Comparison of ENCODE assay signal across 8 cellular contexts in the genomic region with DNA sequence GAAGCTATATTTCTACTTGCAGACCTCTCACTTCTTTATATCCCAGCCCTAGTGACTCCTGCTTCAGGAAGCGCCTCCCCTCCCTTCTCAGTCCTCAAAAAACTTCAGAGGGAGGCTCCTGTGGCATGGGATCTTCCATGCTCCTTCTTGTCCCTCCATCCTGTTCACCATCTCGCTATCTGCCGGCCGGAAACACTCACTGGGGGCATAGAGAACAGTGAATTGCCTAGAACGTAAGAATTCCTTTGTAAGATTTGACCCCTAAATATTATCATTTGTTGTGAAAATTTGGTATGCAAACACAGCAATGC.
DNase-seq lines count a peak whose midpoint lies in the region; ATAC-seq, FAIRE-seq and TF ChIP-seq lines count a peak whose summit lies in the region.

No MANE protein-coding gene starts in this region.

- H3K36me3 ChIP-seq in OCI-LY7 (ENCODE audit: insufficient read depth, low read length) (no peaks in the 10 kb centered on the region), H1 (ENCODE audit: control insufficient read depth in 2 of 4, insufficient read depth in 4 of 4, low read length in 3 of 4) (no peaks in the 10 kb centered on the region)

- no peaks in the 10 kb centered on the region for H4K20me1 ChIP-seq in OCI-LY7 (ENCODE audit: insufficient read depth, low read length)
- H4K20me1 ChIP-seq in H1 (replicated peaks in 1 of 2; ENCODE audit: control insufficient read depth in 1 of 2, insufficient read depth in 2 of 2, low read length in 2 of 2) = no peaks in the 10 kb centered on the region

- POLR2A ChIA-PET in OCI-LY7 (lab: Charles Lee) = interaction anchor here (1.2 to 1.6 kb wide), 5 partner anchors 10 to 137 kb away, joined by 3 to 5 read pairs (median 4); no protein-coding TSS in a partner anchor
- POLR2A ChIA-PET in H1 (lab: Charles Lee; ENCODE audit: partially characterized antibody) = interaction anchor here (0.8 to 1.3 kb wide), 3 partner anchors 10 to 72 kb away, joined by 3 read pairs; no protein-coding TSS in a partner anchor

- H3K4me3 ChIP-seq in OCI-LY7 (ENCODE audit: low read depth, low read length, poor library complexity, severe bottlenecking) = peak overlapping the region; percentile 45
- H3K4me3 ChIP-seq in H1 (ENCODE audit: extremely low read depth in 1 of 4, insufficient read depth in 2 of 4, low read depth in 3 of 4, low read length in 4 of 4) = peak overlapping the region; percentile 12 to 51 (median 26); a peak in 5 of 8 replicates

- no peak overlapping the region; a peak in 1 of 7 replicates for H3K9ac ChIP-seq in H1 (replicated peaks in 1 of 4; ENCODE audit: extremely low read depth in 1 of 4, low read depth in 3 of 4, low read length in 3 of 4)

- no peak overlapping the region for H3K14ac ChIP-seq in H1 (ENCODE audit: insufficient read length)

- H3K36me3 Mint-ChIP-seq in Calu3 (ENCODE audit: insufficient read depth, unreplicated experiment) (peaks cover 10% of the 10 kb centered on the region), progenitor cell of endocrine pancreas (ENCODE audit: insufficient read depth) (peaks cover 2% of the 10 kb centered on the region)

- no peaks in the 10 kb centered on the region for H3K9me3 Mint-ChIP-seq in Calu3 (ENCODE audit: low read depth, unreplicated experiment)
- no peaks in the 10 kb centered on the region for H3K9me3 Mint-ChIP-seq in progenitor cell of endocrine pancreas (ENCODE audit: low read depth)

- no peak overlapping the region for H2BK120ac ChIP-seq in H1 (replicated peaks; ENCODE audit: low read depth, low read length)

- in situ Hi-C loops in GM13977 (cut with MboI; ENCODE audit: low pct_unique_long_range_greater_than_20kb, low sequenced_read_pairs, unreplicated experiment) = no loop called here

- H3K4me1 ChIP-seq in OCI-LY7 (ENCODE audit: insufficient read depth, low read length, poor library complexity, severe bottlenecking) = peaks cover 16% of the 10 kb centered on the region
- H3K4me1 ChIP-seq in H1 (replicated peaks in 1 of 4; ENCODE audit: control insufficient read depth in 3 of 4, insufficient read depth in 4 of 4, low read length in 3 of 4) = peaks cover 1 to 9% (median 5%) of the 10 kb centered on the region in 4 experiments; a peak in 6 of 7 replicates

- peak overlapping the region; percentile 66 for H3K4me3 Mint-ChIP-seq in Calu3 (ENCODE audit: low read depth, unreplicated experiment)
- H3K4me3 Mint-ChIP-seq in progenitor cell of endocrine pancreas (ENCODE audit: low read depth) = peak overlapping the region; percentile 93

- no peak overlapping the region for H4K91ac ChIP-seq in H1 (replicated peaks; ENCODE audit: insufficient read length, low read length)

- no peak for TF ChIP-seq RAD21 in H1 (IDR thresholded peaks at IDR 0.05 in 1 of 2, conservative IDR thresholded peaks at IDR 0.05 in 1 of 2; ENCODE audit: low read depth in 2 of 2, low read length in 2 of 2)

- no peak overlapping the region for H2BK12ac ChIP-seq in H1 (ENCODE audit: low read depth, low read length)

- H3K4ac ChIP-seq in H1 (replicated peaks; ENCODE audit: insufficient read length, low read depth, low read length) = peak overlapping the region; percentile 29

- H2BK15ac ChIP-seq in H1 (ENCODE audit: low read length) = no peak overlapping the region

- TSS peak; percentile 100 for BruUV-seq in Calu3 (replicated peaks; lab: Mats Ljungman, UMichigan)
- BruUV-seq in OCI-LY7 (replicated peaks; lab: Mats Ljungman, UMichigan) = no TSS peak

- peak overlapping the region; percentile 87 for H3K27ac Mint-ChIP-seq in Calu3 (ENCODE audit: unreplicated experiment)
- peak overlapping the region; percentile 100 for H3K27ac Mint-ChIP-seq in progenitor cell of endocrine pancreas

- no peak for TF ChIP-seq EP300 in H1 (IDR thresholded peaks at IDR 0.05; ENCODE audit: borderline replicate concordance in 1 of 2, low read depth in 2 of 2, low read length in 2 of 2)

- no peak overlapping the region for H2BK20ac ChIP-seq in H1 (ENCODE audit: low read length)

- intact Hi-C loops in Calu3 (cut with micrococcal nuclease; ENCODE audit: unreplicated experiment) (no loop called here), OCI-LY7 (cut with micrococcal nuclease; ENCODE audit: unreplicated experiment) (loop anchor here (2.0 kb wide), 2 partner anchors 135 to 143 kb away; no protein-coding TSS in a partner anchor)

- H2AFZ ChIP-seq in OCI-LY7 (ENCODE audit: low read length) (peak overlapping the region; percentile 77), H1 (ENCODE audit: low read length) (peak overlapping the region; percentile 64)

- CTCF ChIA-PET in Calu3 (lab: Charles Lee) (no interaction called here), OCI-LY7 (lab: Charles Lee; ENCODE audit: unreplicated experiment) (no interaction called here), H1 (lab: Charles Lee; ENCODE audit: partially characterized antibody) (interaction anchor here (0.6 to 6.5 kb wide), 4 partner anchors 12 to 80 kb away, joined by 3 to 40 read pairs (median 4); no protein-coding TSS in a partner anchor)

- H3K27ac ChIP-seq in OCI-LY7 (ENCODE audit: low read depth, low read length, poor library complexity, severe bottlenecking) (no peak overlapping the region), H1 (ENCODE audit: low read depth, low read length) (no peak overlapping the region)

- H3K79me1 ChIP-seq in H1 (ENCODE audit: low read depth, low read length) = no peaks in the 10 kb centered on the region; the same call in 1 of the 2 replicates

- no peak overlapping the region for H3K18ac ChIP-seq in H1 (ENCODE audit: extremely low read depth, low read length)

- H3K27me3 Mint-ChIP-seq in Calu3 (ENCODE audit: unreplicated experiment) (no peaks in the 10 kb centered on the region), progenitor cell of endocrine pancreas (peaks cover 3% of the 10 kb centered on the region)

- no peak for ATAC-seq in HG03280 (IDR thresholded peaks at IDR 0.05; ENCODE audit: unreplicated experiment)

- no peak overlapping the region for H3K23ac ChIP-seq in H1 (ENCODE audit: insufficient read length)

- H3K56ac ChIP-seq in H1 (replicated peaks; ENCODE audit: insufficient read length, low read depth, low read length) = no peak overlapping the region

- H3K9me3 ChIP-seq in OCI-LY7 (ENCODE audit: low read length) = no peaks in the 10 kb centered on the region
- no peaks in the 10 kb centered on the region for H3K9me3 ChIP-seq in H1 (ENCODE audit: insufficient read depth in 2 of 2, low read depth in 1 of 2, low read length in 1 of 2)

- H4K5ac ChIP-seq in H1 (ENCODE audit: insufficient read length, low read depth, low read length) = no peak overlapping the region

- H3K9me2 ChIP-seq in OCI-LY7 (ENCODE audit: insufficient read depth, low read length) = no peaks in the 10 kb centered on the region

- H3K4me2 ChIP-seq in OCI-LY7 (ENCODE audit: low read length) (peak overlapping the region; percentile 51), H1 (ENCODE audit: insufficient read depth in 1 of 2, low read depth in 2 of 2, low read length in 2 of 2) (peak overlapping the region; percentile 56 to 69)

- H3K79me2 ChIP-seq in OCI-LY7 (ENCODE audit: insufficient read depth, low read depth, low read length) = no peaks in the 10 kb centered on the region
- no peaks in the 10 kb centered on the region for H3K79me2 ChIP-seq in H1 (ENCODE audit: control insufficient read depth in 1 of 2, insufficient read depth in 2 of 2, low read length in 2 of 2)

- WGBS in H1 (ENCODE audit: extremely low coverage in 1 of 2, insufficient coverage in 1 of 2, insufficient read length in 1 of 2, insufficient replicate concordance in 2 of 2, low coverage in 1 of 2, low lambda C conversion rate in 2 of 2, missing lambda C conversion rate in 1 of 2), 2 experiments = 80% methylated on average over 5 of the region's 5 CpGs; no CpG with 5 or more reads in 1 of the 2 experiments

- no peak overlapping the region for H4K8ac ChIP-seq in H1 (ENCODE audit: extremely low read depth, insufficient read depth, low read length)

- no peaks in the 10 kb centered on the region for H3K27me3 ChIP-seq in H1 (replicated peaks in 1 of 4; ENCODE audit: control insufficient read depth in 3 of 4, extremely low read depth in 1 of 4, insufficient read depth in 3 of 4, low read length in 3 of 4)

- no peak for FAIRE-seq in H1 (lab: Jason Lieb, UNC)

- TF ChIP-seq POLR2A in H1 (IDR thresholded peaks at IDR 0.05; ENCODE audit: control extremely low read depth in 1 of 2, low read depth in 2 of 2, low read length in 2 of 2) = no peak

- DNase-seq in Calu3 = no peak
- no peak for DNase-seq in OCI-LY7 (ENCODE audit: low spot score)
- no peak for DNase-seq in H1 (ENCODE audit: low read depth in 1 of 2, low spot score in 2 of 2)
- no peak for DNase-seq in progenitor cell of endocrine pancreas (ENCODE audit: low spot score, unreplicated experiment)
- DNase-seq in NCI-H2081 treated with DMSO at 0.1 percent for 48 hours (lab: John Stamatoyannopoulos, UW) = no peak
- no peak for DNase-seq in stimulated activated CD4-positive, alpha-beta T cell treated with anti-CD3 and anti-CD28 coated beads, Interleukin-2, amount 100 ng/mL, for 24 hours
- DNase-seq in GM13977 (ENCODE audit: low spot score) = no peak

- TF ChIP-seq CTCF in Calu3 (IDR thresholded peaks at IDR 0.05; ENCODE audit: unreplicated experiment) (no peak), OCI-LY7 (conservative IDR thresholded peaks at IDR 0.05; ENCODE audit: low read length) (no peak), H1 (IDR thresholded peaks at IDR 0.05; ENCODE audit: control extremely low read depth in 1 of 3, insufficient read depth in 1 of 3, low read depth in 1 of 3, low read length in 3 of 3) (no peak), progenitor cell of endocrine pancreas (IDR thresholded peaks at IDR 0.05; ENCODE audit: unreplicated experiment) (no peak), GM13977 (IDR thresholded peaks at IDR 0.05; ENCODE audit: extremely low read depth, insufficient read depth, missing control alignments) (no peak)

- H2BK5ac ChIP-seq in H1 (ENCODE audit: low read depth, low read length) = no peak overlapping the region

- H3K4me1 Mint-ChIP-seq in Calu3 (ENCODE audit: low read depth, unreplicated experiment) (no peaks in the 10 kb centered on the region), progenitor cell of endocrine pancreas (ENCODE audit: low read depth) (peaks cover 24% of the 10 kb centered on the region)

- no peak overlapping the region for H2AK5ac ChIP-seq in H1 (ENCODE audit: low read depth, low read length)

- H3K23me2 ChIP-seq in H1 (ENCODE audit: low read depth, low read length) = peaks cover 3% of the 10 kb centered on the region; the same call in 1 of the 2 replicates

TF ChIP-seq in H1, 55 proteins besides CTCF, POLR2A, EP300 and RAD21 (continues in another document):
- TF ChIP-seq POU5F1 (IDR thresholded peaks at IDR 0.05; ENCODE audit: low read depth, low read length) = no peak
